8 cellular contexts compared by ENCODE assay signal in genomic region chr6:149716181-149716580, GRCh38. TPM values are rescaled to one million over a fixed set of nuclear protein-coding genes. Genes with fewer than 3 reads are reported as not detected.
DNase-seq lines count a peak whose midpoint lies in the region; ATAC-seq, FAIRE-seq and TF ChIP-seq lines count a peak whose summit lies in the region.

No MANE protein-coding gene starts in this region.

- in situ Hi-C loops in K562 (cut with MboI) = no loop called here

- CTCF ChIA-PET in K562 (lab: Yijun Ruan, JAX; ENCODE audit: low intra/inter-chr PET ratio) = no interaction called here

- no peaks in the 10 kb centered on the region for H3K9me1 ChIP-seq in K562 (ENCODE audit: control insufficient read depth, insufficient read depth, low read length)

- intact Hi-C loops in K562 (cut with micrococcal nuclease) = loop anchor here (5.0 kb wide), 4 partner anchors 36 to 169 kb away; partner anchors contain the start of genes GINM1, KATNA1 and PPIL4

- POLR2A ChIA-PET in K562 (lab: Yijun Ruan, JAX) = interaction anchor here (0.8 to 3.2 kb wide), 4 partner anchors 14 to 171 kb away, joined by 5 to 14 read pairs (median 12); partner anchors contain the start of gene PCMT1

- DNase-seq in HFF-Myc (ENCODE audit: extremely low read depth, low read depth) = no peak
- no peak for DNase-seq in K562 (ENCODE audit: extremely low read depth in 1 of 4, low spot score in 3 of 4)
- no peak for DNase-seq in WERI-Rb-1
- DNase-seq in amygdala (lab: John Stamatoyannopoulos, UW) = no peak
- DNase-seq in HTR-8/SVneo (ENCODE audit: insufficient read length, low spot score) = no peak
- no peak for DNase-seq in RKO (ENCODE audit: low spot score)

- TF ChIP-seq CTCF in HFF-Myc (IDR thresholded peaks at IDR 0.05; ENCODE audit: low read depth, low read length, missing control alignments) (no peak), K562 (IDR thresholded peaks at IDR 0.05 in 2 of 3, conservative IDR thresholded peaks at IDR 0.05 in 1 of 3; ENCODE audit: insufficient read depth in 2 of 3, low read depth in 1 of 3, low read length in 3 of 3) (no peak), WERI-Rb-1 (IDR thresholded peaks at IDR 0.05; ENCODE audit: low read depth, low read length) (no peak)

- peak overlapping the region; percentile 87 for H3K4me2 ChIP-seq in K562 (ENCODE audit: insufficient read depth, low read length)

- FAIRE-seq in K562 (lab: Jason Lieb, UNC) (no peak), HTR-8/SVneo (lab: Jason Lieb, UNC) (no peak)

- H3K9ac ChIP-seq in K562 (ENCODE audit: insufficient read depth in 1 of 2, low read depth in 2 of 2, low read length in 2 of 2) = peak overlapping the region; percentile 67 to 99

- TF ChIP-seq EP300 in K562 (IDR thresholded peaks at IDR 0.05; ENCODE audit: low read length) = no peak

- no peak for TF ChIP-seq POLR2A in K562 (conservative IDR thresholded peaks at IDR 0.05)

- peaks cover 11% of the 10 kb centered on the region; the same call in 1 of the 2 replicates for H4K20me1 ChIP-seq in K562 (replicated peaks; ENCODE audit: control insufficient read depth, insufficient read depth, low read length)

- H2AFZ ChIP-seq in ACC112 (ENCODE audit: low read length, unreplicated experiment) = no peak overlapping the region
- H2AFZ ChIP-seq in K562 (ENCODE audit: low read depth, low read length) = no peak overlapping the region

- H3K9me3 ChIP-seq in K562 (replicated peaks; ENCODE audit: control insufficient read depth, insufficient read depth, low read depth, low read length) = no peaks in the 10 kb centered on the region
- H3K9me3 ChIP-seq in mononuclear cell (ENCODE audit: low read depth, low read length) = no peaks in the 10 kb centered on the region
- no peaks in the 10 kb centered on the region for H3K9me3 ChIP-seq in WERI-Rb-1 (ENCODE audit: severe bottlenecking)

- peaks cover 3% of the 10 kb centered on the region for H3K4me1 ChIP-seq in ACC112 (ENCODE audit: control insufficient read depth, insufficient read depth, low read length, unreplicated experiment)
- H3K4me1 ChIP-seq in K562 (replicated peaks in 1 of 2; ENCODE audit: control insufficient read depth in 2 of 2, insufficient read depth in 2 of 2, low read length in 2 of 2) = peaks cover 10 to 21% of the 10 kb centered on the region in 2 experiments; a peak in 4 of 5 replicates
- peaks cover 31% of the 10 kb centered on the region for H3K4me1 ChIP-seq in mononuclear cell (ENCODE audit: insufficient read depth, low read length)

- no peaks in the 10 kb centered on the region for H3K27me3 ChIP-seq in ACC112 (ENCODE audit: insufficient read depth, low read length)
- H3K27me3 ChIP-seq in K562 (ENCODE audit: control insufficient read depth in 2 of 2, insufficient read depth in 2 of 2, low read length in 2 of 2) = no peaks in the 10 kb centered on the region
- no peaks in the 10 kb centered on the region for H3K27me3 ChIP-seq in mononuclear cell (ENCODE audit: insufficient read depth, low read length)
- no peaks in the 10 kb centered on the region for H3K27me3 ChIP-seq in WERI-Rb-1 (ENCODE audit: insufficient read depth, low read depth, severe bottlenecking)

- no TSS peak for BruUV-seq in K562 (replicated peaks; lab: Mats Ljungman, UMichigan)

- WGBS in K562 (ENCODE audit: insufficient coverage, low coverage, missing lambda C conversion rate) = 24% methylated on average over 5 of the region's 5 CpGs

- no peak for TF ChIP-seq RAD21 in K562 (CRISPR knock-in tag; conservative IDR thresholded peaks at IDR 0.05 in 1 of 2, IDR thresholded peaks at IDR 0.05 in 1 of 2)

- peaks cover 66% of the 10 kb centered on the region for H3K79me2 ChIP-seq in ACC112 (ENCODE audit: control insufficient read depth, insufficient read depth, low read length, unreplicated experiment)
- H3K79me2 ChIP-seq in K562 (ENCODE audit: control insufficient read depth, insufficient read depth, low read length) = peaks cover 74% of the 10 kb centered on the region

- H3K36me3 ChIP-seq in ACC112 (ENCODE audit: insufficient read depth, low read length) = no peaks in the 10 kb centered on the region
- H3K36me3 ChIP-seq in K562 (ENCODE audit: control insufficient read depth, insufficient read depth, low read length) = peaks cover 35% of the 10 kb centered on the region
- peaks cover 19% of the 10 kb centered on the region for H3K36me3 ChIP-seq in WERI-Rb-1

- no peak overlapping the region for H3K27ac ChIP-seq in ACC112 (ENCODE audit: low read depth, low read length)
- no peak overlapping the region; the same call in 2 of the 3 replicates for H3K27ac ChIP-seq in K562 (ENCODE audit: extremely low read depth, low read depth, low read length)
- no peak overlapping the region for H3K27ac ChIP-seq in WERI-Rb-1

- H3K4me3 ChIP-seq in ACC112 (ENCODE audit: low read depth, low read length) (peak overlapping the region; percentile 94), HFF-Myc (replicated peaks; ENCODE audit: low read depth, low read length) (peak overlapping the region; percentile 91), K562 (peak overlapping the region; percentile 98), mononuclear cell (ENCODE audit: low read length) (peak overlapping the region; percentile 11), WERI-Rb-1 (ENCODE audit: low read depth, low read length) (no peak overlapping the region)

- no peak for ATAC-seq in K562

TF ChIP-seq in K562, 482 proteins besides CTCF, POLR2A, EP300 and RAD21 (continues in another document):
- TF ChIP-seq POU5F1 (IDR thresholded peaks at IDR 0.05; ENCODE audit: borderline replicate concordance, low read depth, low read length, partially characterized antibody) (no peak), NRF1 (conservative IDR thresholded peaks at IDR 0.05 in 1 of 2, IDR thresholded peaks at IDR 0.05 in 1 of 2) (0 out of 4 replicates have a peak, but pooled peaks of 1 of the 2 experiments have one; percentile 16), SMAD4 (CRISPR knock-in tag; conservative IDR thresholded peaks at IDR 0.05) (no peak)

RNA-seq across cellular contexts. Expression of gene LATS1, which starts 1.7 kb away (rescaled TPM):
- total RNA-seq in K562 (2011; cell fraction: chromatin; rRNA removed; ENCODE audit: low replicate concordance) = 46.5 and 118 TPM in 2 replicates
- total RNA-seq in K562 (2011; cell fraction: nucleolus; rRNA removed) = 23.9 and 24.3 TPM in 2 replicates
- total RNA-seq in K562 (2011; cell fraction: nucleoplasm; rRNA removed) = 35.3 and 42.9 TPM in 2 replicates
- total RNA-seq in K562 (2014; rRNA removed) (14.0 and 22.5 TPM in 2 replicates), K562 (2014; rRNA removed; fragmentation: Illumina TruSeq; extraction: Trizol) (28.4 and 32.1 TPM in 2 replicates), K562 (2015; rRNA removed; fragmentation: Illumina TruSeq; extraction: Trizol) (26.5 and 26.6 TPM in 2 replicates), K562 (2021) (33.2 and 36.3 TPM in 2 replicates), mononuclear cell (32.2 TPM)
- polyA plus RNA-seq in K562 (2011; rRNA removed) (18.4 and 24.0 TPM in 2 replicates), K562 (2014; fragmentation: Illumina TruSeq; extraction: Trizol) (28.7 and 29.1 TPM in 2 replicates), K562 (2014; fragmentation: Nextera tagmentation; extraction: Ambion mirVana) (1 to 10 TPM; 5.0 to 5.6 TPM), K562 (2014; rRNA removed) (11.9 and 13.2 TPM in 2 replicates)
- polyA plus RNA-seq in K562 (2011; cell fraction: cytosol; rRNA removed) = 14.4 and 17.0 TPM in 2 replicates
- polyA plus RNA-seq in K562 (2011; cell fraction: nucleus; rRNA removed) = 21.7 and 22.5 TPM in 2 replicates
- polyA plus RNA-seq in K562 (2012) = 15.0 and 16.6 TPM in 2 replicates
- 60.3 and 69.3 TPM in 2 replicates for polyA minus RNA-seq in K562 (2011; rRNA and poly(A)+ RNA removed)
- polyA minus RNA-seq in K562 (2011; cell fraction: cytosol; rRNA and poly(A)+ RNA removed) = 31.1 and 31.3 TPM in 2 replicates
- polyA minus RNA-seq in K562 (2011; cell fraction: nucleus; rRNA and poly(A)+ RNA removed) = 22.2 and 41.8 TPM in 2 replicates

RNA-seq across cellular contexts. Expression of gene NUP43, which starts 30.1 kb away (rescaled TPM):
- total RNA-seq in K562 (2011; cell fraction: chromatin; rRNA removed; ENCODE audit: low replicate concordance) = 105 and 121 TPM in 2 replicates
- 31.3 and 32.5 TPM in 2 replicates for total RNA-seq in K562 (2011; cell fraction: nucleolus; rRNA removed)
- total RNA-seq in K562 (2011; cell fraction: nucleoplasm; rRNA removed) = 51.2 and 83.9 TPM in 2 replicates
- total RNA-seq in K562 (2014; rRNA removed) (44.7 and 50.5 TPM in 2 replicates), K562 (2014; rRNA removed; fragmentation: Illumina TruSeq; extraction: Trizol) (112 and 127 TPM in 2 replicates), K562 (2015; rRNA removed; fragmentation: Illumina TruSeq; extraction: Trizol) (78.1 and 83.6 TPM in 2 replicates), K562 (2021) (101 and 103 TPM in 2 replicates), mononuclear cell (12.6 TPM)
- polyA plus RNA-seq in K562 (2011; rRNA removed) (112 and 136 TPM in 2 replicates), K562 (2014; fragmentation: Illumina TruSeq; extraction: Trizol) (59.5 and 67.4 TPM in 2 replicates), K562 (2014; fragmentation: Nextera tagmentation; extraction: Ambion mirVana) (10 to 100 TPM; 28.9 to 39.7 TPM), K562 (2014; rRNA removed) (53.1 and 53.4 TPM in 2 replicates)
- polyA plus RNA-seq in K562 (2011; cell fraction: cytosol; rRNA removed) = 35.5 and 60.8 TPM in 2 replicates
- polyA plus RNA-seq in K562 (2011; cell fraction: nucleus; rRNA removed) = 52.5 and 59.6 TPM in 2 replicates
- polyA plus RNA-seq in K562 (2012) = 38.4 and 46.1 TPM in 2 replicates
- polyA minus RNA-seq in K562 (2011; rRNA and poly(A)+ RNA removed) = 293 and 318 TPM in 2 replicates
- 67.9 and 134 TPM in 2 replicates for polyA minus RNA-seq in K562 (2011; cell fraction: cytosol; rRNA and poly(A)+ RNA removed)
- 19.9 and 34.4 TPM in 2 replicates for polyA minus RNA-seq in K562 (2011; cell fraction: nucleus; rRNA and poly(A)+ RNA removed)

RNA-seq across cellular contexts. Expression of gene PCMT1, which starts 33.4 kb away (rescaled TPM):
- 143 TPM in 2 replicates for total RNA-seq in K562 (2011; cell fraction: chromatin; rRNA removed; ENCODE audit: low replicate concordance)
- total RNA-seq in K562 (2011; cell fraction: nucleolus; rRNA removed) = 190 and 200 TPM in 2 replicates
- 178 and 226 TPM in 2 replicates for total RNA-seq in K562 (2011; cell fraction: nucleoplasm; rRNA removed)
- total RNA-seq in K562 (2014; rRNA removed) (302 and 327 TPM in 2 replicates), K562 (2014; rRNA removed; fragmentation: Illumina TruSeq; extraction: Trizol) (235 and 246 TPM in 2 replicates), K562 (2015; rRNA removed; fragmentation: Illumina TruSeq; extraction: Trizol) (215 and 217 TPM in 2 replicates), K562 (2021) (231 and 238 TPM in 2 replicates), mononuclear cell (34.6 TPM)
- polyA plus RNA-seq in K562 (2011; rRNA removed) (307 and 425 TPM in 2 replicates), K562 (2014; fragmentation: Illumina TruSeq; extraction: Trizol) (303 and 361 TPM in 2 replicates), K562 (2014; fragmentation: Nextera tagmentation; extraction: Ambion mirVana) (100 to 1,000 TPM; 536 to 541 TPM), K562 (2014; rRNA removed) (411 and 464 TPM in 2 replicates)
- 302 and 333 TPM in 2 replicates for polyA plus RNA-seq in K562 (2011; cell fraction: cytosol; rRNA removed)
- polyA plus RNA-seq in K562 (2011; cell fraction: nucleus; rRNA removed) = 61.1 and 83.0 TPM in 2 replicates
- 178 and 267 TPM in 2 replicates for polyA plus RNA-seq in K562 (2012)
- 317 and 349 TPM in 2 replicates for polyA minus RNA-seq in K562 (2011; rRNA and poly(A)+ RNA removed)
- 86.4 and 132 TPM in 2 replicates for polyA minus RNA-seq in K562 (2011; cell fraction: cytosol; rRNA and poly(A)+ RNA removed)
- polyA minus RNA-seq in K562 (2011; cell fraction: nucleus; rRNA and poly(A)+ RNA removed) = 29.5 and 35.4 TPM in 2 replicates
